ENCODE assay signal across 1 cellular context in genomic region chr1:37094302-37094701, GRCh38.
TF ChIP-seq lines count a peak whose summit lies in the region.

No MANE protein-coding gene starts in this region.

TF ChIP-seq in GM12878, 131 proteins besides CTCF, POLR2A, EP300 and RAD21 (continued from another document):
- TF ChIP-seq ZNF687 (IDR thresholded peaks at IDR 0.05) (no peak), RB1 (IDR thresholded peaks at IDR 0.05; ENCODE audit: borderline replicate concordance) (no peak), ATF3 (IDR thresholded peaks at IDR 0.05; ENCODE audit: borderline replicate concordance, extremely low read depth, low read depth, low read length) (no peak), MEF2B (IDR thresholded peaks at IDR 0.05; ENCODE audit: partially characterized antibody, poor library complexity, severe bottlenecking) (no peak), TAF1 (IDR thresholded peaks at IDR 0.05; ENCODE audit: borderline replicate concordance, low read depth, low read length) (no peak), MAX (IDR thresholded peaks at IDR 0.05; ENCODE audit: low read depth, low read length) (no peak), NFXL1 (IDR thresholded peaks at IDR 0.05; ENCODE audit: borderline replicate concordance) (no peak), CREM (IDR thresholded peaks at IDR 0.05; ENCODE audit: low read depth) (no peak), SIX5 (IDR thresholded peaks at IDR 0.05; ENCODE audit: low read depth, low read length, severe bottlenecking) (no peak), PAX8 (IDR thresholded peaks at IDR 0.05) (no peak), ZSCAN29 (IDR thresholded peaks at IDR 0.05) (no peak), USF2 (IDR thresholded peaks at IDR 0.05; ENCODE audit: borderline replicate concordance, low read depth, low read length) (no peak), YBX1 (IDR thresholded peaks at IDR 0.05) (no peak), RBBP5 (conservative IDR thresholded peaks at IDR 0.05) (no peak)
